1 cellular context compared by ENCODE assay signal in genomic region chr10:52322323-52322722, GRCh38.
TF ChIP-seq lines count a peak whose summit lies in the region.

No MANE protein-coding gene starts in this region.

TF ChIP-seq in IMR-90, 13 proteins besides CTCF, POLR2A, EP300 and RAD21:
- TF ChIP-seq CHD1 (IDR thresholded peaks at IDR 0.05; ENCODE audit: low read depth, low read length) (no peak), SMC3 (IDR thresholded peaks at IDR 0.05; ENCODE audit: low read depth, low read length) (no peak), MAFK (IDR thresholded peaks at IDR 0.05; ENCODE audit: low read depth, low read length) (no peak), ELK1 (IDR thresholded peaks at IDR 0.05; ENCODE audit: borderline replicate concordance, low read depth, low read length) (no peak), RFX5 (IDR thresholded peaks at IDR 0.05; ENCODE audit: low read depth, low read length) (no peak), CEBPB (IDR thresholded peaks at IDR 0.05; ENCODE audit: low read depth, low read length) (no peak), NFE2L2 (IDR thresholded peaks at IDR 0.05; ENCODE audit: low read depth, low read length) (no peak), MXI1 (IDR thresholded peaks at IDR 0.05; ENCODE audit: borderline replicate concordance, low read depth, low read length) (no peak), FOS (IDR thresholded peaks at IDR 0.05; ENCODE audit: low read depth, low read length) (no peak)
